Comparison of ENCODE assay signal across 34 cellular contexts in the genomic region with DNA sequence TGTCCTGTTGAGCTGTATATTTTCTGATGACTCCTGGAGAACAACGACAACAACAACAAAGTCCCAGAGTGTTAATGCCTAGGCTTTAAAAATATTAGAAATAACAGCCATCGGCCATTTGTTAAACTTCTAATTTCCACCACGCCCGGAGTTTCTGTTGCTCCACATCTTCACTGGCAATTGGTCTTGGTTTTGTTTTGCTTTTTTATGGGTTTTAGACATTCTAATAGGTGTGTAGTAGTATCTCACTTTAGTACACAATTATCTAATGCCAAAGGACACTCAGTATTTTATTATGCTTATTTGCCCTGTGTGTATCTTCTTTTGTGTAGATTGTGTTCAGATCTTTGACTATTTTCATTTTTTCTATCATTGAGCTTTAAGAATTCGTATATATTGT. TPM values are rescaled to one million over a fixed set of nuclear protein-coding genes. Genes with fewer than 3 reads are reported as not detected.
"Had no signal": no experiment of that assay in that cellular context is flagged by ENCODE, and none has a peak within 500 bp of the region (broad histone marks: within the 10 kb centered on the region; RNA-seq: fewer than 3 reads in every experiment).

No MANE protein-coding gene starts in this region.

- H3K27me3 ChIP-seq: colonic mucosa, esophagus squamous epithelium, gastrocnemius medialis, heart right ventricle, left lung had no signal

- H3K36me3 Mint-ChIP-seq: memory B cell had no signal

- H3K9me3 Mint-ChIP-seq: dendritic cell treated with granulocyte-macrophage colony-stimulating factor and Interleukin-4, amounts not matched to agents 40 ng/mL and 50 ng/mL, for 4 days; effector memory CD8-positive, alpha-beta T cell; memory B cell had no signal

- H3K4me1 Mint-ChIP-seq: endodermal cell, memory B cell had no signal

- H3K4me1 ChIP-seq: colonic mucosa, esophagus squamous epithelium, gastrocnemius medialis, heart right ventricle, left lung, lower lobe of right lung had no signal

- H3K4me3 Mint-ChIP-seq: dendritic cell treated with granulocyte-macrophage colony-stimulating factor and Interleukin-4, amounts not matched to agents 40 ng/mL and 50 ng/mL, for 4 days; effector memory CD8-positive, alpha-beta T cell; endodermal cell; memory B cell had no signal

- H3K27ac Mint-ChIP-seq: dendritic cell treated with granulocyte-macrophage colony-stimulating factor and Interleukin-4, amounts not matched to agents 40 ng/mL and 50 ng/mL, for 4 days; effector memory CD8-positive, alpha-beta T cell; endodermal cell; memory B cell had no signal

- H3K36me3 ChIP-seq: colonic mucosa, esophagus squamous epithelium, gastrocnemius medialis, heart right ventricle, left lung, lower lobe of right lung had no signal

- ATAC-seq: effector memory CD8-positive, alpha-beta T cell; esophagus mucosa; gastrocnemius medialis; heart right ventricle; left cardiac atrium; left lung; left ventricle myocardium superior; lower lobe of right lung had no signal

- DNase-seq: colonic mucosa; cortex of kidney; effector CD8-positive, alpha-beta T cell; effector memory CD8-positive, alpha-beta T cell; endodermal cell; erythroblast; esophagus squamous epithelium; foreskin fibroblast; foreskin melanocyte; gastrocnemius medialis; glutamatergic neuron; head of caudate nucleus; heart right ventricle; hippocampal formation; left cardiac atrium; left lung; left ventricle myocardium superior; lower lobe of right lung; mesendoderm; midbrain had no signal

- H3K27me3 Mint-ChIP-seq: effector memory CD8-positive, alpha-beta T cell had no signal

- H3K9me3 ChIP-seq: colonic mucosa, esophagus squamous epithelium, gastrocnemius medialis, heart right ventricle, left lung, lower lobe of right lung had no signal

- H3K4me3 ChIP-seq: colonic mucosa, esophagus squamous epithelium, gastrocnemius medialis, heart right ventricle, left lung, lower lobe of right lung had no signal

- FAIRE-seq: endometrium, islet of Langerhans, keratinocyte had no signal

- H3K27ac ChIP-seq: colonic mucosa, epithelial cell of prostate, esophagus squamous epithelium, gastrocnemius medialis, heart right ventricle, left lung, lower lobe of right lung had no signal

RNA-seq across cellular contexts. Expression of gene MAGEA12, which starts 5.0 kb away (rescaled TPM):
- total RNA-seq: dermis microvascular lymphatic vessel endothelial cell, endodermal cell, esophagus mucosa, esophagus squamous epithelium, gastrocnemius medialis, glomerular endothelial cell, heart right ventricle, kidney epithelial cell, left cardiac atrium, left lung, left ventricle myocardium superior, lower leg skin, lower lobe of right lung, lung microvascular endothelial cell, mononuclear cell, mucosa of gallbladder had no signal
- polyA plus RNA-seq: heart right ventricle, keratinocyte had no signal

RNA-seq across cellular contexts. Expression of gene CSAG1, which starts 5.0 kb away (rescaled TPM):
- total RNA-seq: colonic mucosa, dermis microvascular lymphatic vessel endothelial cell, endodermal cell, esophagus mucosa, esophagus squamous epithelium, gastrocnemius medialis, glomerular endothelial cell, heart right ventricle, kidney epithelial cell, left cardiac atrium, left lung, left ventricle myocardium superior, lower leg skin, lower lobe of right lung, lung microvascular endothelial cell, mononuclear cell, mucosa of gallbladder had no signal
- polyA plus RNA-seq: heart right ventricle, keratinocyte had no signal

RNA-seq across cellular contexts. Expression of gene MAGEA2, which starts 15.1 kb away (rescaled TPM):
- total RNA-seq: colonic mucosa, dermis microvascular lymphatic vessel endothelial cell, esophagus mucosa, esophagus squamous epithelium, gastrocnemius medialis, glomerular endothelial cell, heart right ventricle, kidney epithelial cell, left cardiac atrium, left lung, left ventricle myocardium superior, lower leg skin, lower lobe of right lung, lung microvascular endothelial cell, mononuclear cell, mucosa of gallbladder had no signal
- polyA plus RNA-seq: heart right ventricle, keratinocyte had no signal

RNA-seq across cellular contexts. Expression of gene CSAG3, which starts 20.5 kb away (rescaled TPM):
- total RNA-seq: colonic mucosa, dermis microvascular lymphatic vessel endothelial cell, esophagus mucosa, esophagus squamous epithelium, gastrocnemius medialis, glomerular endothelial cell, heart right ventricle, kidney epithelial cell, left cardiac atrium, left lung, left ventricle myocardium superior, lower leg skin, lower lobe of right lung, lung microvascular endothelial cell, mononuclear cell, mucosa of gallbladder had no signal
- polyA plus RNA-seq: heart right ventricle, keratinocyte had no signal

RNA-seq across cellular contexts. Expression of gene MAGEA2B, which starts 24.1 kb away (rescaled TPM):
- total RNA-seq: dermis microvascular lymphatic vessel endothelial cell, endodermal cell, esophagus mucosa, esophagus squamous epithelium, gastrocnemius medialis, glomerular endothelial cell, heart right ventricle, kidney epithelial cell, left cardiac atrium, left lung, left ventricle myocardium superior, lower leg skin, lower lobe of right lung, lung microvascular endothelial cell, mucosa of gallbladder had no signal
- polyA plus RNA-seq: heart right ventricle, keratinocyte had no signal
